ENCODE assay signal across 21 cellular contexts in genomic region chr11:28939381-28939780, GRCh38.
"Had no signal": no experiment of that assay in that cellular context is flagged by ENCODE, and none has a peak within 500 bp of the region (broad histone marks: within the 10 kb centered on the region; RNA-seq: fewer than 3 reads in every experiment).

No MANE protein-coding gene starts in this region.

- H3K27ac ChIP-seq: colonic mucosa, heart right ventricle, testis, tibial nerve, upper lobe of right lung had no signal

- ATAC-seq: heart right ventricle; right cardiac atrium; stimulated activated effector memory CD8-positive, alpha-beta T cell treated with anti-CD3 and anti-CD28 coated beads, Interleukin-12 subunit alpha, Interleukin-12 subunit beta, amount 100 ng/mL, for 72 hours; stimulated activated naive CD8-positive, alpha-beta T cell treated with anti-CD3 and anti-CD28 coated beads, Interleukin-15, amount 100 ng/mL, for 72 hours; upper lobe of right lung had no signal

- H3K4me1 ChIP-seq: colonic mucosa, heart right ventricle, testis, tibial nerve, upper lobe of right lung had no signal

- H3K4me3 ChIP-seq: colonic mucosa, heart right ventricle, smooth muscle cell, testis, tibial nerve, upper lobe of right lung had no signal

- H3K36me3 ChIP-seq: colonic mucosa, heart right ventricle, tibial nerve, upper lobe of right lung had no signal

- H3K4me2 ChIP-seq: smooth muscle cell had no signal

- DNase-seq: colonic mucosa; dermis blood vessel endothelial cell; erythroblast; heart right ventricle; hypothalamus; kidney glomerular epithelial cell; mesendoderm; naive B cell; posterior cingulate gyrus; right cardiac atrium; stimulated activated CD4-positive, alpha-beta T cell treated with anti-CD3 and anti-CD28 coated beads, Interleukin-4, amount 100 ng/mL, for 1 hour; stimulated activated CD8-positive, alpha-beta memory T cell treated with anti-CD3 and anti-CD28 coated beads, Interleukin-4, amount 100 ng/mL, for 48 hours; stimulated activated naive CD8-positive, alpha-beta T cell treated with anti-CD3 and anti-CD28 coated beads, Interleukin-15, amount 100 ng/mL, for 72 hours; testis; upper lobe of right lung had no signal

- FAIRE-seq: endothelial cell of umbilical vein, frontal cortex, islet of Langerhans had no signal

- H3K27me3 ChIP-seq: colonic mucosa, heart right ventricle, testis, tibial nerve, upper lobe of right lung had no signal

- H3K9me3 ChIP-seq: colonic mucosa, testis, tibial nerve, upper lobe of right lung had no signal
